1 cellular context compared by ENCODE assay signal in the genomic region with DNA sequence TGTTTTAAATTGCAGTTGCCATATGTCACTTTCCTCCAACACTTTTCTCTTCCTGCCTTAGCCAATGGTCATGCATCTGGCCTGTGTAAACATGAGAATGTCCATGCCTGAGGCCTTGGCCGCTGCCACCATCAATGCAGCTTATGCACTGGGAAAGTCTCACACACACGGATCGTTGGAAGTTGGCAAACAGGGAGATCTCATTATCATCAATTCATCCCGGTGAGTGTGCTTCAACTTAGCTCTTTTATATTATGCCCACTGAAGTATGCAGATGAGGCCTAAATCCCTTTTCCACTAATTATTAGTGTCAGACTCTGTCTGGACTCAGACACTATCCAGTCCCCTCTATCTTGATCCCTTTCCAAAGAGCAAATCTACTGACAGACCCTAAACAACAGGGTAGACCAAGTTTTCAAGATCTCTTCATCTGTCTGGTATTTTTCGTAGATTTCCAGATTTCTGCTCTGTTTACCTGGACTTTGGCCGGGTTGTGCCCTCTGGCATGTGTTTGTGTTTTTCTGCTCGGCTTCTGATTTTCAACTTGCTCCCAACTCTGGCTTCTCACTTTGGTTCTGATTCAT.
TF ChIP-seq lines count a peak whose summit lies in the region.

No MANE protein-coding gene starts in this region.

TF ChIP-seq in HepG2, 621 proteins besides CTCF, POLR2A, EP300 and RAD21 (continued from another document and continues in another):
- peak; percentile 98 for TF ChIP-seq FOXA3 (CRISPR knock-in tag; IDR thresholded peaks at IDR 0.05)
- no peak for TF ChIP-seq SRSF4 (IDR thresholded peaks at IDR 0.05; ENCODE audit: low read depth, low read length, poor library complexity, severe bottlenecking)
- no peak for TF ChIP-seq REXO4 (CRISPR knock-in tag; IDR thresholded peaks at IDR 0.05; ENCODE audit: borderline replicate concordance)
- TF ChIP-seq IKZF1 (IDR thresholded peaks at IDR 0.05), result no peak
- TF ChIP-seq SOX13 (IDR thresholded peaks at IDR 0.05), result 0 out of 2 replicates have a peak, but pooled peaks have one; percentile 23
- peak in 1 of 2 experiments; percentile 49; a peak in 2 of 4 replicates for TF ChIP-seq SOX13 (CRISPR knock-in tag; conservative IDR thresholded peaks at IDR 0.05 in 1 of 2, IDR thresholded peaks at IDR 0.05 in 1 of 2)
- TF ChIP-seq JUNB (CRISPR knock-in tag; IDR thresholded peaks at IDR 0.05; ENCODE audit: borderline replicate concordance), result no peak
- no peak for TF ChIP-seq ZNF207 (IDR thresholded peaks at IDR 0.05; ENCODE audit: borderline replicate concordance)
- TF ChIP-seq, protein P1, sequence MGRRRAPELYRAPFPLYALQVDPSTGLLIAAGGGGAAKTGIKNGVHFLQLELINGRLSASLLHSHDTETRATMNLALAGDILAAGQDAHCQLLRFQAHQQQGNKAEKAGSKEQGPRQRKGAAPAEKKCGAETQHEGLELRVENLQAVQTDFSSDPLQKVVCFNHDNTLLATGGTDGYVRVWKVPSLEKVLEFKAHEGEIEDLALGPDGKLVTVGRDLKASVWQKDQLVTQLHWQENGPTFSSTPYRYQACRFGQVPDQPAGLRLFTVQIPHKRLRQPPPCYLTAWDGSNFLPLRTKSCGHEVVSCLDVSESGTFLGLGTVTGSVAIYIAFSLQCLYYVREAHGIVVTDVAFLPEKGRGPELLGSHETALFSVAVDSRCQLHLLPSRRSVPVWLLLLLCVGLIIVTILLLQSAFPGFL (CRISPR knock-in tag; IDR thresholded peaks at IDR 0.05), result no peak
- TF ChIP-seq NR2F2 (IDR thresholded peaks at IDR 0.05; ENCODE audit: borderline replicate concordance, low read depth), result peak; percentile 88
- TF ChIP-seq, protein P2, sequence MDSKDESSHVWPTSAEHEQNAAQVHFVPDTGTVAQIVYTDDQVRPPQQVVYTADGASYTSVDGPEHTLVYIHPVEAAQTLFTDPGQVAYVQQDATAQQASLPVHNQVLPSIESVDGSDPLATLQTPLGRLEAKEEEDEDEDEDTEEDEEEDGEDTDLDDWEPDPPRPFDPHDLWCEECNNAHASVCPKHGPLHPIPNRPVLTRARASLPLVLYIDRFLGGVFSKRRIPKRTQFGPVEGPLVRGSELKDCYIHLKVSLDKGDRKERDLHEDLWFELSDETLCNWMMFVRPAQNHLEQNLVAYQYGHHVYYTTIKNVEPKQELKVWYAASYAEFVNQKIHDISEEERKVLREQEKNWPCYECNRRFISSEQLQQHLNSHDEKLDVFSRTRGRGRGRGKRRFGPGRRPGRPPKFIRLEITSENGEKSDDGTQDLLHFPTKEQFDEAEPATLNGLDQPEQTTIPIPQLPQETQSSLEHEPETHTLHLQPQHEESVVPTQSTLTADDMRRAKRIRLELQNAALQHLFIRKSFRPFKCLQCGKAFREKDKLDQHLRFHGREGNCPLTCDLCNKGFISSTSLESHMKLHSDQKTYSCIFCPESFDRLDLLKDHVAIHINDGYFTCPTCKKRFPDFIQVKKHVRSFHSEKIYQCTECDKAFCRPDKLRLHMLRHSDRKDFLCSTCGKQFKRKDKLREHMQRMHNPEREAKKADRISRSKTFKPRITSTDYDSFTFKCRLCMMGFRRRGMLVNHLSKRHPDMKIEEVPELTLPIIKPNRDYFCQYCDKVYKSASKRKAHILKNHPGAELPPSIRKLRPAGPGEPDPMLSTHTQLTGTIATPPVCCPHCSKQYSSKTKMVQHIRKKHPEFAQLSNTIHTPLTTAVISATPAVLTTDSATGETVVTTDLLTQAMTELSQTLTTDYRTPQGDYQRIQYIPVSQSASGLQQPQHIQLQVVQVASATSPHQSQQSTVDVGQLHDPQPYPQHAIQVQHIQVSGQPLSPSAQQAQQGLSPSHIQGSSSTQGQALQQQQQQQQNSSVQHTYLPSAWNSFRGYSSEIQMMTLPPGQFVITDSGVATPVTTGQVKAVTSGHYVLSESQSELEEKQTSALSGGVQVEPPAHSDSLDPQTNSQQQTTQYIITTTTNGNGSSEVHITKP (CRISPR knock-in tag; IDR thresholded peaks at IDR 0.05; ENCODE audit: low read depth), result peak; percentile 82; the same call in 1 of the 2 replicates
- TF ChIP-seq, protein P3, sequence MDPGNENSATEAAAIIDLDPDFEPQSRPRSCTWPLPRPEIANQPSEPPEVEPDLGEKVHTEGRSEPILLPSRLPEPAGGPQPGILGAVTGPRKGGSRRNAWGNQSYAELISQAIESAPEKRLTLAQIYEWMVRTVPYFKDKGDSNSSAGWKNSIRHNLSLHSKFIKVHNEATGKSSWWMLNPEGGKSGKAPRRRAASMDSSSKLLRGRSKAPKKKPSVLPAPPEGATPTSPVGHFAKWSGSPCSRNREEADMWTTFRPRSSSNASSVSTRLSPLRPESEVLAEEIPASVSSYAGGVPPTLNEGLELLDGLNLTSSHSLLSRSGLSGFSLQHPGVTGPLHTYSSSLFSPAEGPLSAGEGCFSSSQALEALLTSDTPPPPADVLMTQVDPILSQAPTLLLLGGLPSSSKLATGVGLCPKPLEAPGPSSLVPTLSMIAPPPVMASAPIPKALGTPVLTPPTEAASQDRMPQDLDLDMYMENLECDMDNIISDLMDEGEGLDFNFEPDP (CRISPR knock-in tag; conservative IDR thresholded peaks at IDR 0.05), result no peak
- TF ChIP-seq ZNF530 (CRISPR knock-in tag; IDR thresholded peaks at IDR 0.05; ENCODE audit: low read depth), result no peak
- no peak for TF ChIP-seq DNMT1 (CRISPR knock-in tag; IDR thresholded peaks at IDR 0.05)
- TF ChIP-seq DNMT3B (CRISPR knock-in tag; conservative IDR thresholded peaks at IDR 0.05), result no peak; the same call in 1 of the 2 replicates
- TF ChIP-seq, protein P4, sequence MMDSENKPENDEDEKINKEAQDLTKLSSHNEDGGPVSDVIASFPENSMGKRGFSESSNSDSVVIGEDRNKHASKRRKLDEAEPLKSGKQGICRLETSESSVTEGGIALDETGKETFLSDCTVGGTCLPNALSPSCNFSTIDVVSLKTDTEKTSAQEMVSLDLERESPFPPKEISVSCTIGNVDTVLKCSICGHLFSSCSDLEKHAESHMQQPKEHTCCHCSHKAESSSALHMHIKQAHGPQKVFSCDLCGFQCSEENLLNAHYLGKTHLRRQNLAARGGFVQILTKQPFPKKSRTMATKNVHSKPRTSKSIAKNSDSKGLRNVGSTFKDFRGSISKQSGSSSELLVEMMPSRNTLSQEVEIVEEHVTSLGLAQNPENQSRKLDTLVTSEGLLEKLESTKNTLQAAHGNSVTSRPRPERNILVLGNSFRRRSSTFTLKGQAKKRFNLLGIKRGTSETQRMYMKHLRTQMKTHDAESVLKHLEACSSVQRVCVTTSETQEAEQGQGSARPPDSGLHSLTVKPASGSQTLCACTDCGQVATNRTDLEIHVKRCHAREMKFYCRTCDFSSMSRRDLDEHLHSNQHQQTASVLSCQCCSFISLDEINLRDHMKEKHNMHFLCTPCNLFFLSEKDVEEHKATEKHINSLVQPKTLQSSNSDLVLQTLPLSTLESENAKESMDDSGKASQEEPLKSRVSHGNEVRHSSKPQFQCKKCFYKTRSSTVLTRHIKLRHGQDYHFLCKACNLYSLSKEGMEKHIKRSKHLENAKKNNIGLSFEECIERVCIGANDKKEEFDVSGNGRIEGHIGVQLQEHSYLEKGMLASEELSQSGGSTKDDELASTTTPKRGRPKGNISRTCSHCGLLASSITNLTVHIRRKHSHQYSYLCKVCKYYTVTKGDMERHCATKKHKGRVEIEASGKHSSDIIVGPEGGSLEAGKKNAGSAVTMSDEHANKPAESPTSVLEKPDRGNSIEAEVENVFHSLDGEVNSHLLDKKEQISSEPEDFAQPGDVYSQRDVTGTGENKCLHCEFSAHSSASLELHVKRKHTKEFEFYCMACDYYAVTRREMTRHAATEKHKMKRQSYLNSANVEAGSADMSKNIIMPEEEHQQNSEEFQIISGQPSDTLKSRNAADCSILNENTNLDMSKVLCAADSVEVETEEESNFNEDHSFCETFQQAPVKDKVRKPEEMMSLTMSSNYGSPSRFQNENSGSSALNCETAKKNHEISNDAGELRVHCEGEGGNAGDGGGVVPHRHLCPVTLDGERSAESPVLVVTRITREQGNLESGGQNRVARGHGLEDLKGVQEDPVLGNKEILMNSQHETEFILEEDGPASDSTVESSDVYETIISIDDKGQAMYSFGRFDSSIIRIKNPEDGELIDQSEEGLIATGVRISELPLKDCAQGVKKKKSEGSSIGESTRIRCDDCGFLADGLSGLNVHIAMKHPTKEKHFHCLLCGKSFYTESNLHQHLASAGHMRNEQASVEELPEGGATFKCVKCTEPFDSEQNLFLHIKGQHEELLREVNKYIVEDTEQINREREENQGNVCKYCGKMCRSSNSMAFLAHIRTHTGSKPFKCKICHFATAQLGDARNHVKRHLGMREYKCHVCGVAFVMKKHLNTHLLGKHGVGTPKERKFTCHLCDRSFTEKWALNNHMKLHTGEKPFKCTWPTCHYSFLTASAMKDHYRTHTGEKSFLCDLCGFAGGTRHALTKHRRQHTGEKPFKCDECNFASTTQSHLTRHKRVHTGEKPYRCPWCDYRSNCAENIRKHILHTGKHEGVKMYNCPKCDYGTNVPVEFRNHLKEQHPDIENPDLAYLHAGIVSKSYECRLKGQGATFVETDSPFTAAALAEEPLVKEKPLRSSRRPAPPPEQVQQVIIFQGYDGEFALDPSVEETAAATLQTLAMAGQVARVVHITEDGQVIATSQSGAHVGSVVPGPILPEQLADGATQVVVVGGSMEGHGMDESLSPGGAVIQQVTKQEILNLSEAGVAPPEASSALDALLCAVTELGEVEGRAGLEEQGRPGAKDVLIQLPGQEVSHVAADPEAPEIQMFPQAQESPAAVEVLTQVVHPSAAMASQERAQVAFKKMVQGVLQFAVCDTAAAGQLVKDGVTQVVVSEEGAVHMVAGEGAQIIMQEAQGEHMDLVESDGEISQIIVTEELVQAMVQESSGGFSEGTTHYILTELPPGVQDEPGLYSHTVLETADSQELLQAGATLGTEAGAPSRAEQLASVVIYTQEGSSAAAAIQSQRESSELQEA (CRISPR knock-in tag; IDR thresholded peaks at IDR 0.05; ENCODE audit: not compliant biosample characterization), result no peak
- TF ChIP-seq ZNF562 (CRISPR knock-in tag; IDR thresholded peaks at IDR 0.05; ENCODE audit: borderline replicate concordance), result no peak
- TF ChIP-seq ISX (CRISPR knock-in tag; conservative IDR thresholded peaks at IDR 0.05), result no peak
- peak; percentile 5; the same call in 1 of the 2 replicates for TF ChIP-seq JUN (CRISPR knock-in tag; IDR thresholded peaks at IDR 0.05)
- TF ChIP-seq, protein P5, sequence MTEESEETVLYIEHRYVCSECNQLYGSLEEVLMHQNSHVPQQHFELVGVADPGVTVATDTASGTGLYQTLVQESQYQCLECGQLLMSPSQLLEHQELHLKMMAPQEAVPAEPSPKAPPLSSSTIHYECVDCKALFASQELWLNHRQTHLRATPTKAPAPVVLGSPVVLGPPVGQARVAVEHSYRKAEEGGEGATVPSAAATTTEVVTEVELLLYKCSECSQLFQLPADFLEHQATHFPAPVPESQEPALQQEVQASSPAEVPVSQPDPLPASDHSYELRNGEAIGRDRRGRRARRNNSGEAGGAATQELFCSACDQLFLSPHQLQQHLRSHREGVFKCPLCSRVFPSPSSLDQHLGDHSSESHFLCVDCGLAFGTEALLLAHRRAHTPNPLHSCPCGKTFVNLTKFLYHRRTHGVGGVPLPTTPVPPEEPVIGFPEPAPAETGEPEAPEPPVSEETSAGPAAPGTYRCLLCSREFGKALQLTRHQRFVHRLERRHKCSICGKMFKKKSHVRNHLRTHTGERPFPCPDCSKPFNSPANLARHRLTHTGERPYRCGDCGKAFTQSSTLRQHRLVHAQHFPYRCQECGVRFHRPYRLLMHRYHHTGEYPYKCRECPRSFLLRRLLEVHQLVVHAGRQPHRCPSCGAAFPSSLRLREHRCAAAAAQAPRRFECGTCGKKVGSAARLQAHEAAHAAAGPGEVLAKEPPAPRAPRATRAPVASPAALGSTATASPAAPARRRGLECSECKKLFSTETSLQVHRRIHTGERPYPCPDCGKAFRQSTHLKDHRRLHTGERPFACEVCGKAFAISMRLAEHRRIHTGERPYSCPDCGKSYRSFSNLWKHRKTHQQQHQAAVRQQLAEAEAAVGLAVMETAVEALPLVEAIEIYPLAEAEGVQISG (CRISPR knock-in tag; IDR thresholded peaks at IDR 0.05), result peak; percentile 53
- TF ChIP-seq, protein P6, sequence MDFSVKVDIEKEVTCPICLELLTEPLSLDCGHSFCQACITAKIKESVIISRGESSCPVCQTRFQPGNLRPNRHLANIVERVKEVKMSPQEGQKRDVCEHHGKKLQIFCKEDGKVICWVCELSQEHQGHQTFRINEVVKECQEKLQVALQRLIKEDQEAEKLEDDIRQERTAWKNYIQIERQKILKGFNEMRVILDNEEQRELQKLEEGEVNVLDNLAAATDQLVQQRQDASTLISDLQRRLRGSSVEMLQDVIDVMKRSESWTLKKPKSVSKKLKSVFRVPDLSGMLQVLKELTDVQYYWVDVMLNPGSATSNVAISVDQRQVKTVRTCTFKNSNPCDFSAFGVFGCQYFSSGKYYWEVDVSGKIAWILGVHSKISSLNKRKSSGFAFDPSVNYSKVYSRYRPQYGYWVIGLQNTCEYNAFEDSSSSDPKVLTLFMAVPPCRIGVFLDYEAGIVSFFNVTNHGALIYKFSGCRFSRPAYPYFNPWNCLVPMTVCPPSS (IDR thresholded peaks at IDR 0.05), result no peak
- no peak for TF ChIP-seq RAD51 (IDR thresholded peaks at IDR 0.05; ENCODE audit: borderline replicate concordance)
- no peak for TF ChIP-seq ZNF446 (CRISPR knock-in tag; IDR thresholded peaks at IDR 0.05)
- peak; percentile 92 for TF ChIP-seq HNF4A (CRISPR knock-in tag; IDR thresholded peaks at IDR 0.05)
- 0 out of 2 replicates have a peak, but pooled peaks have one; percentile 9 for TF ChIP-seq ZNF232 (CRISPR knock-in tag; IDR thresholded peaks at IDR 0.05; ENCODE audit: borderline replicate concordance)
